In the genomic region with DNA sequence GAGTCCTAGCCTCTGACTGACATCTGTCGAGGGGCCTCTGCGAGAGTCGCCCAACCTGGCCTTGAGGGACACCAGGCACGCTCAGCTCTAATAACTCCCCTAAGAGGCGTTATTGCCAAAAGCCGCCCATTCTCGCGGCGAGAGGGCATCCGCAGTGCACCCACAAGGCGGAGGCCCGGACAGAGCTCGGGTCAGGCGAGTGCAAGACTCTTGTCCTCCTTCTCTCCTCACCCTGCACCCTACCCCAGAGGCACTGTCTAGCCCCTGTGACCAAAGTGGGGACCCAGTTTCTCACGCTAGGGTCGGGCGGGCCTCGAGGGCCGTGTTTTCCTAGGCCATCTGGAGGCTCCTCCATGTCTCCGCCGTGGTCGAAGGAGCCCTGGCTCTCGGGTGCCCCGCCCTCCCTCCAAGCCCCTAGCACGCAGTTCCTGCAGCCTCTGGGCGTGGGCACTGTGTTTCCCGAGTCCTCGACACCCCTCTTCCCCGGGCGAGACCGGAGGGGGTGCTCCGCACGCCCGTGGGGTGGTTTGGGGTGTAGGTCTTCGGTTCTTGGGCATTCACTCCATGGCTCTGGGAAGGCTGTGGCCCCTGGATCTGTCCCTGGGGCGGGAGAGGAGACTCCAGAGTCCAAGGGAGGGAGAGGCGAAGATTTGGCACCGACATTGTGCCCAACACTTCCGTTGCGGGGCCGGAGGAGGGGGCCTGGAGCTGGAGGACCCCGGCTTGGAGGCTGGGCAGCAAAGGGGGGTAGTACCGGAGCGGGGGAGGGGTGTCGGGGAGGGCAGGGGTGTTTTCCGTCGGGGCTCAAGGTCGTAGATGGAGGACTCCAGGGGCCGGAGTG, we compare ENCODE assay signal across 8 cellular contexts. TPM values are rescaled to one million over a fixed set of nuclear protein-coding genes. Genes with fewer than 3 reads are reported as not detected.
DNase-seq lines count a peak whose midpoint lies in the region; ATAC-seq and TF ChIP-seq lines count a peak whose summit lies in the region.

No MANE protein-coding gene starts in this region.

- no peak overlapping the region for H3K27ac ChIP-seq in CD8-positive, alpha-beta T cell (ENCODE audit: low read depth, low read length)

- no peak for ATAC-seq in CD8-positive, alpha-beta T cell
- no peak for ATAC-seq in activated naive CD8-positive, alpha-beta T cell treated with anti-CD3 and anti-CD28 coated beads, Interleukin-2, amount 50 U/mL, for 24 hours
- no peak for ATAC-seq in naive thymus-derived CD8-positive, alpha-beta T cell
- no peak for ATAC-seq in HG02588 (IDR thresholded peaks at IDR 0.05; ENCODE audit: unreplicated experiment)
- ATAC-seq in GM19395 (IDR thresholded peaks at IDR 0.05; ENCODE audit: unreplicated experiment) = no peak

- H3K9me3 ChIP-seq in CD8-positive, alpha-beta T cell (ENCODE audit: low read length) = no peaks in the 10 kb centered on the region
- H3K9me3 ChIP-seq in HAP-1 = no peaks in the 10 kb centered on the region

- H3K36me3 Mint-ChIP-seq in CD8-positive, alpha-beta T cell = no peaks in the 10 kb centered on the region
- peaks cover 1% of the 10 kb centered on the region for H3K36me3 Mint-ChIP-seq in activated naive CD8-positive, alpha-beta T cell treated with anti-CD3 and anti-CD28 coated beads, Interleukin-2, amount 50 U/mL, for 24 hours (ENCODE audit: low read depth)
- H3K36me3 Mint-ChIP-seq in naive thymus-derived CD8-positive, alpha-beta T cell = peaks cover 0 to 9% (median 0%) of the 10 kb centered on the region in 3 donors

- CTCF ChIA-PET in CD8-positive, alpha-beta T cell (lab: Charles Lee) = interaction anchor here (1.1 to 1.7 kb wide), 3 partner anchors 16 to 149 kb away, joined by 3 read pairs; no protein-coding TSS in a partner anchor

- TF ChIP-seq CTCF in CD8-positive, alpha-beta T cell (IDR thresholded peaks at IDR 0.05) = no peak

- no peaks in the 10 kb centered on the region for H3K36me3 ChIP-seq in CD8-positive, alpha-beta T cell (ENCODE audit: insufficient read depth, low read length)
- H3K36me3 ChIP-seq in HAP-1 (replicated peaks) = no peaks in the 10 kb centered on the region

- peak overlapping the region; percentile 47 for H3K4me3 Mint-ChIP-seq in CD8-positive, alpha-beta T cell
- H3K4me3 Mint-ChIP-seq in activated naive CD8-positive, alpha-beta T cell treated with anti-CD3 and anti-CD28 coated beads, Interleukin-2, amount 50 U/mL, for 24 hours = peak overlapping the region; percentile 34
- H3K4me3 Mint-ChIP-seq in naive thymus-derived CD8-positive, alpha-beta T cell = peak overlapping the region in 9 of 10 donors; percentile 24 to 69 (median 55)

- intact Hi-C loops in CD8-positive, alpha-beta T cell (cut with DNase I, micrococcal nuclease) = loop anchor here in 1 of 2 experiments (5.0 kb wide), 1 partner anchor 503 kb away; a partner anchor contains a TSS

- peaks cover 36% of the 10 kb centered on the region for H3K27me3 ChIP-seq in CD8-positive, alpha-beta T cell (ENCODE audit: insufficient read depth, low read length)
- H3K27me3 ChIP-seq in HAP-1 (ENCODE audit: low read depth) = peaks cover 9% of the 10 kb centered on the region

- POLR2A ChIA-PET in CD8-positive, alpha-beta T cell (lab: Charles Lee) = interaction anchor here (1.2 kb wide), 1 partner anchor 10 kb away, joined by 3 read pairs; no protein-coding TSS in a partner anchor
- POLR2A ChIA-PET in naive thymus-derived CD8-positive, alpha-beta T cell (lab: Charles Lee) = interaction anchor here (1.1 to 1.6 kb wide), 2 partner anchors 42 to 111 kb away, joined by 3 to 4 read pairs; no protein-coding TSS in a partner anchor

- no peaks in the 10 kb centered on the region for H3K9me3 Mint-ChIP-seq in CD8-positive, alpha-beta T cell
- no peaks in the 10 kb centered on the region for H3K9me3 Mint-ChIP-seq in activated naive CD8-positive, alpha-beta T cell treated with anti-CD3 and anti-CD28 coated beads, Interleukin-2, amount 50 U/mL, for 24 hours
- H3K9me3 Mint-ChIP-seq in naive thymus-derived CD8-positive, alpha-beta T cell = peaks cover 0 to 2% (median 0%) of the 10 kb centered on the region in 9 donors

- in situ Hi-C loops in HAP-1 (cut with MboI; ENCODE audit: low sequenced_read_pairs) = no loop called here

- peaks cover 24% of the 10 kb centered on the region for H3K4me1 Mint-ChIP-seq in CD8-positive, alpha-beta T cell (ENCODE audit: low read depth)
- peaks cover 22% of the 10 kb centered on the region for H3K4me1 Mint-ChIP-seq in activated naive CD8-positive, alpha-beta T cell treated with anti-CD3 and anti-CD28 coated beads, Interleukin-2, amount 50 U/mL, for 24 hours
- peaks cover 14 to 34% (median 29%) of the 10 kb centered on the region in 4 donors for H3K4me1 Mint-ChIP-seq in naive thymus-derived CD8-positive, alpha-beta T cell

- peaks cover 53% of the 10 kb centered on the region for H3K27me3 Mint-ChIP-seq in CD8-positive, alpha-beta T cell (ENCODE audit: low read depth)
- H3K27me3 Mint-ChIP-seq in activated naive CD8-positive, alpha-beta T cell treated with anti-CD3 and anti-CD28 coated beads, Interleukin-2, amount 50 U/mL, for 24 hours = peaks cover 65% of the 10 kb centered on the region
- peaks cover 28 to 56% (median 42%) of the 10 kb centered on the region in 5 donors for H3K27me3 Mint-ChIP-seq in naive thymus-derived CD8-positive, alpha-beta T cell

- H3K27ac Mint-ChIP-seq in CD8-positive, alpha-beta T cell = no peak overlapping the region
- no peak overlapping the region for H3K27ac Mint-ChIP-seq in activated naive CD8-positive, alpha-beta T cell treated with anti-CD3 and anti-CD28 coated beads, Interleukin-2, amount 50 U/mL, for 24 hours
- H3K27ac Mint-ChIP-seq in naive thymus-derived CD8-positive, alpha-beta T cell = no peak overlapping the region

- H3K4me1 ChIP-seq in CD8-positive, alpha-beta T cell (ENCODE audit: insufficient read depth, low read length) = peaks cover 26% of the 10 kb centered on the region
- peaks cover 15% of the 10 kb centered on the region for H3K4me1 ChIP-seq in HAP-1

- no peak overlapping the region for H3K4me3 ChIP-seq in CD8-positive, alpha-beta T cell (ENCODE audit: low read depth, low read length)
- peak overlapping the region; percentile 37; the same call in 1 of the 2 replicates for H3K4me3 ChIP-seq in HAP-1

- no peak for DNase-seq in CD8-positive, alpha-beta T cell
- peak in 1 of 2 experiments; percentile 14 for DNase-seq in HAP-1 (ENCODE audit: low spot score in 2 of 2)
- DNase-seq in activated naive CD8-positive, alpha-beta T cell treated with anti-CD3 and anti-CD28 coated beads, Interleukin-2, amount 50 U/mL, for 24 hours = no peak
- DNase-seq in naive thymus-derived CD8-positive, alpha-beta T cell = no peak
- DNase-seq in RKO (ENCODE audit: low spot score) = no peak
- DNase-seq in NCI-H774 (lab: John Stamatoyannopoulos, UW) = no peak

RNA-seq across cellular contexts. Expression of a gene that starts 1.0 kb away (rescaled TPM):
- 1 to 10 TPM; 2.9 to 4.1 TPM for total RNA-seq in CD8-positive, alpha-beta T cell
- under 1 TPM; 0.25 to 0.73 TPM for total RNA-seq in naive thymus-derived CD8-positive, alpha-beta T cell
- polyA plus RNA-seq in naive thymus-derived CD8-positive, alpha-beta T cell = under 1 TPM in 2 of 3 donors, not detected in 1; 0.16 to 0.18 TPM

RNA-seq across cellular contexts. Expression of a gene that starts 9.1 kb away (rescaled TPM):
- 1 to 10 TPM; 3.6 TPM for total RNA-seq in CD8-positive, alpha-beta T cell
- 1 to 10 TPM; 7.2 to 8.0 TPM for total RNA-seq in naive thymus-derived CD8-positive, alpha-beta T cell
- under 1 TPM in 1 of 3 donors, not detected in 2; 0.52 TPM for polyA plus RNA-seq in naive thymus-derived CD8-positive, alpha-beta T cell

RNA-seq across cellular contexts. Expression of a gene that starts 43.3 kb away (rescaled TPM):
- total RNA-seq in CD8-positive, alpha-beta T cell = 100 to 1,000 TPM; 131 to 135 TPM
- 100 to 1,000 TPM; 234 to 243 TPM for total RNA-seq in naive thymus-derived CD8-positive, alpha-beta T cell
- polyA plus RNA-seq in naive thymus-derived CD8-positive, alpha-beta T cell = 10 to 100 TPM; 47.1 to 71.0 (median 52.5) TPM
